ENCODE assay signal across 8 cellular contexts in the genomic region with DNA sequence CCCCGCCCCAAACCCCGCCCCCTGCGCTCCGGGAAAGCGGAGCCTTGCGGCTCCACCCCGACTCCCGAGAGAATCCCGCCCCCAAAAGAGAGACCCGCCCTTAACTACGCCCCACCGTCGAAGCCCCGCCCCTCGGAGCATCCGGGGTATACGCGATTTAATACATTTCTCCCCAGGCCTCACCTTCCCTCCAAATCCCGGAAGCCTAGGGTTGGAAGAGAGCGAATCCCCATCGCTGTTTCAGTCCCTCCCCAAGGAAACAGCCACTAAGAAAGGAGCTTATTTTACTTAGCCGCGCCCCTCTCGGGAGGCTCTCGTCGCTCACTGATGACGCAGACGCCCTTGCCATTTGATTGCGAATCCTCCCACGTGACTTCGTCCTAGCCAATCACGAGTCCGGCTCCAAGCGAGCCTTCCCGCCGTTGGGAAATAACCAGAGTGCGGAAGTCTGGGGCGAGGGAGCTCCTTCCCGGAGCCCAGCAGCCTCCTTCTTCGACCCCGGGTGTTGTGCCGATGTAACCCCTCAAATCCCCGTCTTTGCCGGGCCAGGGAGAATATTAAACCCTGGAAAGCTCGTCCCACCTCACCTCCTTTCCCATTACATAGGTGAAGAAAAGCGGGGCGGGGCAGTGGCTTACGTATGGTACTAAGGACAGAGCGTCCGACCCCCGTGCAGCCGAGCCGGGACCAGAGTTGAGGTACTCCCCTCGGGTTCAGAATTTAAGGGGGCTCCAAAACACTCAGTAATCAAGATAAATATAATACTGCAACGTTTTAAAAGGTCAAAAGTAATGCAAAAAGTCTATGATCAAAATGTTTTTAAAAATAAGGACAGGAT. TPM values are rescaled to one million over a fixed set of nuclear protein-coding genes. Genes with fewer than 3 reads are reported as not detected.
DNase-seq lines count a peak whose midpoint lies in the region; ATAC-seq and TF ChIP-seq lines count a peak whose summit lies in the region.

No MANE protein-coding gene starts in this region.

- peak in 1 of 3 experiments; percentile 4 for TF ChIP-seq CTCF in vagina (IDR thresholded peaks at IDR 0.05)

- intact Hi-C loops in vagina (cut with DNase I), result no loop called here

- ATAC-seq in GM18508 (IDR thresholded peaks at IDR 0.05; ENCODE audit: insufficient read depth, unreplicated experiment) (peak; percentile 83), HG02981 (IDR thresholded peaks at IDR 0.05; ENCODE audit: unreplicated experiment) (peak; percentile 87)

- peaks cover 37% of the 10 kb centered on the region for H3K4me1 ChIP-seq in vagina

- H3K36me3 ChIP-seq in vagina, result peaks cover 0 to 4% of the 10 kb centered on the region in 2 donors

- peak overlapping the region; percentile 50 to 78 for H3K4me3 ChIP-seq in vagina

- peak in 1 of 2 donors; percentile 96 for TF ChIP-seq POLR2A in vagina (IDR thresholded peaks at IDR 0.05)

- H3K9me3 ChIP-seq in vagina, result no peaks in the 10 kb centered on the region

- H3K27ac ChIP-seq in vagina, result peak overlapping the region; percentile 83

- DNase-seq in NCI-H2029 (lab: John Stamatoyannopoulos, UW) (peak; percentile 98), T-helper 9 cell (peak; percentile 99), astrocyte of the hippocampus (ENCODE audit: low read depth, low spot score) (peak; percentile 100), hepatic stellate cell (ENCODE audit: low spot score) (peak; percentile 100), putamen (ENCODE audit: low spot score) (peak; percentile 100), vagina (ENCODE audit: extremely low spot score in 2 of 2) (peak; percentile 100)

- H3K27me3 ChIP-seq in vagina, result no peaks in the 10 kb centered on the region

RNA-seq across cellular contexts. Expression of a gene that starts 0.5 kb away (rescaled TPM):
- 16.0 TPM for total RNA-seq in vagina

RNA-seq across cellular contexts. Expression of a gene that starts 13.6 kb away (rescaled TPM):
- not detected for total RNA-seq in vagina

RNA-seq across cellular contexts. Expression of a gene that starts 20.2 kb away (rescaled TPM):
- total RNA-seq in vagina, result 1.5 TPM

RNA-seq across cellular contexts. Expression of a gene that starts 49.8 kb away (rescaled TPM):
- total RNA-seq in vagina, result 0.49 TPM

RNA-seq across cellular contexts. Expression of a gene that starts 50.8 kb away (rescaled TPM):
- total RNA-seq in vagina, result not detected

Comparison
In these comparisons a context has a peak if more than half of its experiments do, and no peak if none do; other contexts are left out.
1. Peak in every context shown above with its lines: DNase-seq, ATAC-seq, H3K4me3 ChIP-seq and H3K27ac ChIP-seq.